ENCODE assay signal across 11 cellular contexts in the genomic region with DNA sequence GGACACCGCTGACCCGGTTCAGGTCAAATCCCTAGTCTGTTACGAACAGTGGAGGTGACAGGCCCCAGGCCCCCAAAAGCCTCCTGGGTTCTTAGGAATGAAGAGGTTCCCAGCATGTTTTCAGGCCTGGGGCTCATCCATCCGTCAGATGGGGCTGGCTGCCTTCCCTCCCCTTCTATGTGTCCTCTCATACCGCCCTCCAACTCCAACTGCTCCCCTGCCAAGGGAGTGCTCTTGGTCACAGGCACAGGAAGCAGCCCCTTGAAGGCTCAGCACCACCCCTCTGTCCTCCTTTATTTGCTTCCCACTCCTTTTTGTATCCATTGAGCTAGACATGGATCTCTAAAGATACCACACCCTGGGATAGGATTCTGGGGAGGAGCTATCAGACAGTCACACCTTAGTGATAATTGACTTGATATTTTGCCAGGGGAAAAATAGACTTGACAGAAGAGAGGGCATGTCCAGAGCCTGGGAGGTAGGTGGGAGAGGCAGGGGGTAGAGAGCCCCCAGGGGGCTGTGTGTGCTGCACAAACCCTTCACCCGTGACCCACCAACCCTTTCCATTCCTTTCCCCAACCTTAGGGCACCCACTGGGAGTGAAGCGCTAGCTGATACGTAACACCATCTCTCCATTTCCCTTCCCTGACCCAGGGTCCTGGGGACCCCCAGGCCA. TPM values are rescaled to one million over a fixed set of nuclear protein-coding genes. Genes with fewer than 3 reads are reported as not detected.
A peak's percentile ranks its signal among the peaks of the same experiment; 100 is the strongest.
DNase-seq lines count a peak whose midpoint lies in the region; ATAC-seq and TF ChIP-seq lines count a peak whose summit lies in the region.
"Had no signal": no experiment of that assay in that cellular context is flagged by ENCODE, and none has a peak within 500 bp of the region (broad histone marks: within the 10 kb centered on the region; RNA-seq: fewer than 3 reads in every experiment).

No MANE protein-coding gene starts in this region.

- H3K4me3 ChIP-seq in mesenchymal stem cell (ENCODE audit: insufficient read depth in 1 of 2, low read depth in 1 of 2, low read length in 2 of 2) (peak overlapping the region in 1 of 2 experiments; percentile 38), thoracic aorta (no peak overlapping the region)

- H3K27ac Mint-ChIP-seq in MCF 10A (ENCODE audit: low read depth, unreplicated experiment), result peak overlapping the region; percentile 86
- H3K27ac Mint-ChIP-seq: activated T-helper 1 cell treated with anti-CD3 and anti-CD28 coated beads, Interleukin-12 subunit alpha, Interleukin-12 subunit beta, Interleukin-2, Interleukin-4 antibody, amounts not matched to agents 30 ng/mL and 10 ng/mL and 1 ng/mL, durations not matched to agents 14 hours and 24 hours and 36 hours; T-helper 2 cell treated with Interferon-gamma antibody and Interleukin-4, amounts not matched to agents 5 μg/mL and 100 μg/mL, for 36 hours had no signal

- H3K18ac ChIP-seq in mesenchymal stem cell (ENCODE audit: low read depth in 1 of 2, low read length in 2 of 2), result peak overlapping the region; percentile 57 to 92

- no peak overlapping the region for H2AFZ ChIP-seq in mesenchymal stem cell (ENCODE audit: low read depth, low read length)

- WGBS in mesenchymal stem cell, result 73% methylated on average over 5 of the region's 8 CpGs

- H3K27ac ChIP-seq in mesenchymal stem cell (ENCODE audit: low read length, poor library complexity, severe bottlenecking) (no peak overlapping the region), thoracic aorta (peak overlapping the region; percentile 71 to 79)

- peak overlapping the region; percentile 92 for H2BK15ac ChIP-seq in mesenchymal stem cell (ENCODE audit: low read depth, poor library complexity, severe bottlenecking)

- no peak overlapping the region for H3K14ac ChIP-seq in mesenchymal stem cell (ENCODE audit: low read length in 2 of 2)

- H3K36me3 ChIP-seq in mesenchymal stem cell (ENCODE audit: control insufficient read depth in 1 of 2, insufficient read depth in 2 of 2, low read depth in 1 of 2, low read length in 2 of 2), result no peaks in the 10 kb centered on the region
- no peaks in the 10 kb centered on the region for H3K36me3 ChIP-seq in thoracic aorta

- H3K36me3 Mint-ChIP-seq in MCF 10A (ENCODE audit: insufficient read depth, unreplicated experiment), result no peaks in the 10 kb centered on the region

- H3K4me1 ChIP-seq in mesenchymal stem cell (ENCODE audit: control insufficient read depth, insufficient read depth, low read depth, low read length) (peaks cover 17% of the 10 kb centered on the region), thoracic aorta (ENCODE audit: control insufficient read depth in 1 of 2, low read depth in 2 of 2) (peaks cover 8 to 19% of the 10 kb centered on the region in 2 donors)

- peak overlapping the region; percentile 42 to 66 for H3K4ac ChIP-seq in mesenchymal stem cell (ENCODE audit: low read depth in 1 of 2, low read length in 2 of 2)

- no TSS peak for BruUV-seq in MCF 10A (replicated peaks; lab: Mats Ljungman, UMichigan)

- H3K27me3 ChIP-seq in mesenchymal stem cell (ENCODE audit: control insufficient read depth in 1 of 2, insufficient read depth in 1 of 2, low read length in 2 of 2), result no peaks in the 10 kb centered on the region
- no peaks in the 10 kb centered on the region for H3K27me3 ChIP-seq in thoracic aorta (replicated peaks; ENCODE audit: insufficient read depth)

- ATAC-seq in thoracic aorta (ENCODE audit: insufficient number of reproducible peaks, low FRiP score, low read depth) (no peak), GM19455 (IDR thresholded peaks at IDR 0.05; ENCODE audit: unreplicated experiment) (no peak)

- H3K9ac ChIP-seq in mesenchymal stem cell (ENCODE audit: low read length), result peak overlapping the region; percentile 89

- H3K4me2 ChIP-seq in mesenchymal stem cell (ENCODE audit: low read length, poor library complexity, severe bottlenecking), result peak overlapping the region; percentile 25

- no peaks in the 10 kb centered on the region for H3K9me3 Mint-ChIP-seq in MCF 10A (ENCODE audit: unreplicated experiment)
- H3K9me3 Mint-ChIP-seq: activated T-helper 1 cell treated with anti-CD3 and anti-CD28 coated beads, Interleukin-12 subunit alpha, Interleukin-12 subunit beta, Interleukin-2, Interleukin-4 antibody, amounts not matched to agents 30 ng/mL and 10 ng/mL and 1 ng/mL, durations not matched to agents 14 hours and 24 hours and 36 hours; T-helper 2 cell treated with Interferon-gamma antibody and Interleukin-4, amounts not matched to agents 5 μg/mL and 100 μg/mL, for 36 hours had no signal

- peak overlapping the region; percentile 40 for H2BK120ac ChIP-seq in mesenchymal stem cell (ENCODE audit: low read depth, low read length)

- no peaks in the 10 kb centered on the region for H3K27me3 Mint-ChIP-seq in MCF 10A (ENCODE audit: insufficient read depth, unreplicated experiment)

- H3K23ac ChIP-seq in mesenchymal stem cell (ENCODE audit: low read length in 2 of 2), result no peak overlapping the region

- H3K79me1 ChIP-seq in mesenchymal stem cell (replicated peaks; ENCODE audit: low read length, poor library complexity, severe bottlenecking), result no peaks in the 10 kb centered on the region

- intact Hi-C loops in MCF 10A (cut with micrococcal nuclease), result loop anchor here (5.0 kb wide), 1 partner anchor 36 kb away; no protein-coding TSS in a partner anchor

- H2AK5ac ChIP-seq in mesenchymal stem cell (ENCODE audit: low read length, severe bottlenecking), result peak overlapping the region; percentile 43

- H2BK5ac ChIP-seq in mesenchymal stem cell (ENCODE audit: low read depth, low read length, poor library complexity, severe bottlenecking), result no peak overlapping the region

- DNase-seq in NCI-H2227 (lab: John Stamatoyannopoulos, UW; ENCODE audit: unreplicated experiment), result peak; percentile 8
- DNase-seq in NCI-H2227 treated with DMSO at 0.1 percent for 48 hours (lab: John Stamatoyannopoulos, UW), result no peak
- no peak for DNase-seq in MCF 10A (ENCODE audit: unreplicated experiment)
- DNase-seq in mesenchymal stem cell, result peak; percentile 60
- no peak for DNase-seq in thoracic aorta (ENCODE audit: low spot score)
- DNase-seq in GM19240 (ENCODE audit: insufficient read length, low spot score), result no peak
- DNase-seq in hippocampal formation (lab: John Stamatoyannopoulos, UW), result no peak
- DNase-seq: NCI-H1930 had no signal

- no peak overlapping the region for H3K4me3 Mint-ChIP-seq in MCF 10A (ENCODE audit: unreplicated experiment)
- H3K4me3 Mint-ChIP-seq: activated T-helper 1 cell treated with anti-CD3 and anti-CD28 coated beads, Interleukin-12 subunit alpha, Interleukin-12 subunit beta, Interleukin-2, Interleukin-4 antibody, amounts not matched to agents 30 ng/mL and 10 ng/mL and 1 ng/mL, durations not matched to agents 14 hours and 24 hours and 36 hours; T-helper 2 cell treated with Interferon-gamma antibody and Interleukin-4, amounts not matched to agents 5 μg/mL and 100 μg/mL, for 36 hours had no signal

- peak overlapping the region; percentile 53 for H4K8ac ChIP-seq in mesenchymal stem cell (ENCODE audit: low read length)

- peak overlapping the region; percentile 57 to 92 for H2BK12ac ChIP-seq in mesenchymal stem cell (ENCODE audit: low read length in 2 of 2)

- TF ChIP-seq CTCF in MCF 10A (IDR thresholded peaks at IDR 0.05; ENCODE audit: unreplicated experiment), result no peak
- TF ChIP-seq CTCF in thoracic aorta (IDR thresholded peaks at IDR 0.05), result no peak

- CTCF ChIA-PET in MCF 10A (lab: Yijun Ruan, JAX), result interaction anchor here (1.0 to 4.1 kb wide), 8 partner anchors 10 to 198 kb away, joined by 3 to 21 read pairs (median 8); no protein-coding TSS in a partner anchor

- POLR2A ChIA-PET in MCF 10A (lab: Yijun Ruan, JAX), result interaction anchor here (0.5 to 1.7 kb wide), 10 partner anchors 10 to 269 kb away, joined by 3 to 6 read pairs (median 3); no protein-coding TSS in a partner anchor

- H4K91ac ChIP-seq in mesenchymal stem cell (ENCODE audit: low read length), result peak overlapping the region; percentile 61

- peaks cover 17% of the 10 kb centered on the region for H3K4me1 Mint-ChIP-seq in MCF 10A (ENCODE audit: insufficient read depth, unreplicated experiment)

- no peaks in the 10 kb centered on the region for H3K9me3 ChIP-seq in mesenchymal stem cell (ENCODE audit: control insufficient read depth, low read length)
- no peaks in the 10 kb centered on the region for H3K9me3 ChIP-seq in thoracic aorta

RNA-seq across cellular contexts. Expression of gene CSPG4, which starts 10.7 kb away (rescaled TPM):
- total RNA-seq in MCF 10A (2022) (0.05 and 0.21 TPM in 2 replicates), thoracic aorta (100 to 1,000 TPM; 252 to 263 TPM)
- polyA plus RNA-seq in mesenchymal stem cell (2013, experiment 1 of 2), result 12.4 TPM
- 11.3 TPM for polyA plus RNA-seq in mesenchymal stem cell (2013, experiment 2 of 2)
- total RNA-seq: activated T-helper 1 cell treated with anti-CD3 and anti-CD28 coated beads, Interleukin-12 subunit alpha, Interleukin-12 subunit beta, Interleukin-2, Interleukin-4 antibody, amounts not matched to agents 30 ng/mL and 10 ng/mL and 1 ng/mL, durations not matched to agents 14 hours and 24 hours and 36 hours had no signal

Comparison
In these comparisons a context has a peak if more than half of its experiments do, and no peak if none do; other contexts are left out.
1. DNase-seq: peak in NCI-H2227 (single experiment) and mesenchymal stem cell (single experiment); none in NCI-H2227 treated with DMSO at 0.1 percent for 48 hours (single experiment), MCF 10A (single experiment), thoracic aorta (single experiment), GM19240 (single experiment) and hippocampal formation (0 of 2).
2. RNA of gene CSPG4, which starts 10.7 kb away (total RNA-seq): 252 to 263 TPM in thoracic aorta; 0.05 to 0.21 TPM in MCF 10A; every median in the first group is over 100 times any median in the second.